ENCODE assay signal across 19 cellular contexts in the genomic region with DNA sequence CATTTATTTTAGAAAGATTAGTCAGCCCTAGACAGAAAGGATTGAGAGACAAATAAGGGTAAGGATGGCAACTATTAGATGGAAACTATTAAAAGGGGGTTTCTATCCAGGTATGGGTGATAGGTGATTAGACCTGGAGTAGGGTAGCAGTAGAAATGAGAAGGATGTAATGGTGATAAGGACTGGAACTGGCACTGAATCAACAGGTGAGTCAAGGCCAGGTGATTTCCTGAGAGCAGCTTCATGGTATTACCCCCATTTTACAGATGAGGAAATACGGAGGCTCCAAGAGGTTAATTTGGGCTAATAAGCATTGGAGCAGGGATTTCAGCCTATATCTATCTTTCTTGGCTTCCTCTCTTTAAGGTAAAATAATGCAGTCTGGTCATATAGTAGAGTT. TPM values are rescaled to one million over a fixed set of nuclear protein-coding genes. Genes with fewer than 3 reads are reported as not detected.
DNase-seq lines count a peak whose midpoint lies in the region; ATAC-seq and TF ChIP-seq lines count a peak whose summit lies in the region.
"Had no signal": no experiment of that assay in that cellular context is flagged by ENCODE, and none has a peak within 500 bp of the region (broad histone marks: within the 10 kb centered on the region; RNA-seq: fewer than 3 reads in every experiment).

No MANE protein-coding gene starts in this region.

- ATAC-seq in gastrocnemius medialis (no peak), HG02840 (IDR thresholded peaks at IDR 0.05; ENCODE audit: low FRiP score, unreplicated experiment) (no peak)
- ATAC-seq in stimulated activated naive CD8-positive, alpha-beta T cell treated with anti-CD3 and anti-CD28 coated beads, Interleukin-15, Interleukin-2, amounts not matched to agents 100 U/mL and 50 U/mL, for 24 hours = no peak
- ATAC-seq: activated CD8-positive, alpha-beta T cell treated with anti-CD3 and anti-CD28 coated beads for 36 hours had no signal

- peaks cover 34% of the 10 kb centered on the region for H3K4me1 Mint-ChIP-seq in Caco-2 (ENCODE audit: low read depth, unreplicated experiment)

- no TSS peak for BruUV-seq in Caco-2 (replicated peaks; lab: Mats Ljungman, UMichigan)

- DNase-seq in Caco-2 = no peak
- DNase-seq in HT-29 (ENCODE audit: low spot score) = peak; percentile 38
- DNase-seq in epithelial cell of esophagus (ENCODE audit: low read depth) = peak; percentile 70
- DNase-seq in gastrocnemius medialis = no peak
- no peak for DNase-seq in stimulated activated naive CD8-positive, alpha-beta T cell treated with anti-CD3 and anti-CD28 coated beads, Interleukin-15, Interleukin-2, amounts not matched to agents 100 U/mL and 50 U/mL, for 24 hours
- no peak for DNase-seq in NCI-H524 treated with DMSO at 0.1 percent for 48 hours (lab: John Stamatoyannopoulos, UW)
- DNase-seq: activated CD8-positive, alpha-beta T cell treated with anti-CD3 and anti-CD28 coated beads for 36 hours; activated naive CD4-positive, alpha-beta T cell; CD4-positive, alpha-beta T cell; central memory CD4-positive, alpha-beta T cell; KG1; NCI-H1694; NCI-H774; SHP77; sigmoid colon; stimulated activated CD8-positive, alpha-beta memory T cell treated with anti-CD3 and anti-CD28 coated beads, Interleukin-4, amount 100 ng/mL, for 48 hours had no signal

- H3K36me3 Mint-ChIP-seq in Caco-2 (ENCODE audit: insufficient read depth, unreplicated experiment) = peaks cover 46% of the 10 kb centered on the region

- H3K4me3 Mint-ChIP-seq in Caco-2 (ENCODE audit: unreplicated experiment) = no peak overlapping the region
- H3K4me3 Mint-ChIP-seq: activated CD8-positive, alpha-beta T cell treated with anti-CD3 and anti-CD28 coated beads for 36 hours; CD4-positive, alpha-beta T cell; neural crest cell had no signal

- H3K9me3 Mint-ChIP-seq in Caco-2 (ENCODE audit: unreplicated experiment) = no peaks in the 10 kb centered on the region
- H3K9me3 Mint-ChIP-seq: activated CD8-positive, alpha-beta T cell treated with anti-CD3 and anti-CD28 coated beads for 36 hours; CD4-positive, alpha-beta T cell; neural crest cell had no signal

- no peaks in the 10 kb centered on the region for H3K27me3 ChIP-seq in Caco-2 (replicated peaks; ENCODE audit: control insufficient read depth, insufficient read depth, low read length)
- H3K27me3 ChIP-seq in gastrocnemius medialis = no peaks in the 10 kb centered on the region
- H3K27me3 ChIP-seq: sigmoid colon had no signal

- H3K4me3 ChIP-seq in Caco-2 (ENCODE audit: low read depth, low read length) (no peak overlapping the region), epithelial cell of esophagus (ENCODE audit: low read length) (no peak overlapping the region), gastrocnemius medialis (no peak overlapping the region)
- H3K4me3 ChIP-seq: HAP-1, sigmoid colon had no signal

- peak overlapping the region in 3 of 4 donors; percentile 94 to 99 (median 98) for H3K27ac ChIP-seq in gastrocnemius medialis
- H3K27ac ChIP-seq: sigmoid colon had no signal

- H3K4me1 ChIP-seq in Caco-2 (peaks cover 26% of the 10 kb centered on the region), gastrocnemius medialis (peaks cover 86 to 97% of the 10 kb centered on the region in 2 donors)

- H3K36me3 ChIP-seq in Caco-2 (ENCODE audit: control insufficient read depth, insufficient read depth, low read length) (peaks cover 3% of the 10 kb centered on the region; the same call in 1 of the 2 replicates), gastrocnemius medialis (no peaks in the 10 kb centered on the region)
- H3K36me3 ChIP-seq: HAP-1 had no signal

- CTCF ChIA-PET in Caco-2 (lab: Charles Lee) = no interaction called here

- POLR2A ChIA-PET in Caco-2 (lab: Charles Lee) = no interaction called here

- H3K27ac Mint-ChIP-seq in Caco-2 (ENCODE audit: unreplicated experiment) = peak overlapping the region; percentile 24
- H3K27ac Mint-ChIP-seq: activated CD8-positive, alpha-beta T cell treated with anti-CD3 and anti-CD28 coated beads for 36 hours had no signal

- in situ Hi-C loops in gastrocnemius medialis (cut with MboI; ENCODE audit: low sequenced_read_pairs in 4 of 4) = loop anchor here in 2 of 4 donors (25.0 kb wide), 2 partner anchors 856 to 881 kb away; no protein-coding TSS in a partner anchor

- H3K27me3 Mint-ChIP-seq in Caco-2 (ENCODE audit: insufficient read depth, unreplicated experiment) = no peaks in the 10 kb centered on the region
- H3K27me3 Mint-ChIP-seq: activated CD8-positive, alpha-beta T cell treated with anti-CD3 and anti-CD28 coated beads for 36 hours; CD4-positive, alpha-beta T cell had no signal

- intact Hi-C loops in Caco-2 (cut with micrococcal nuclease; ENCODE audit: unreplicated experiment) = no loop called here
- intact Hi-C loops in gastrocnemius medialis (cut with DNase I; ENCODE audit: low total_unique reads) = no loop called here

- TF ChIP-seq POLR2A in gastrocnemius medialis (IDR thresholded peaks at IDR 0.05) = no peak

- TF ChIP-seq CTCF in Caco-2 (IDR thresholded peaks at IDR 0.05; ENCODE audit: insufficient read depth in 1 of 2, low read depth in 1 of 2, low read length in 1 of 2, severe bottlenecking in 1 of 2, unreplicated experiment in 1 of 2) (no peak), epithelial cell of esophagus (IDR thresholded peaks at IDR 0.05; ENCODE audit: insufficient read depth, low read depth, low read length, missing control alignments) (no peak), gastrocnemius medialis (IDR thresholded peaks at IDR 0.05 in 4 of 5, conservative IDR thresholded peaks at IDR 0.05 in 1 of 5) (no peak)

- H3K9me3 ChIP-seq in Caco-2 = no peaks in the 10 kb centered on the region
- no peaks in the 10 kb centered on the region for H3K9me3 ChIP-seq in gastrocnemius medialis
- H3K9me3 ChIP-seq: HAP-1, sigmoid colon had no signal

RNA-seq across cellular contexts. Expression of a gene that starts 55.7 kb away (rescaled TPM):
- total RNA-seq in Caco-2 (2022) = 418 and 426 TPM in 2 replicates
- 35.6 and 37.2 TPM in 2 replicates for total RNA-seq in HT-29 (2014; rRNA removed; shearing (Covaris generic))
- total RNA-seq in gastrocnemius medialis = 100 to 1,000 TPM; 321 to 971 (median 445) TPM

Comparison
In these comparisons a context has a peak if more than half of its experiments do, and no peak if none do; other contexts are left out.
1. DNase-seq: peak in HT-29 (single experiment) and epithelial cell of esophagus (single experiment); none in Caco-2 (0 of 2), gastrocnemius medialis (0 of 2), stimulated activated naive CD8-positive, alpha-beta T cell treated with anti-CD3 and anti-CD28 coated beads, Interleukin-15, Interleukin-2, amounts not matched to agents 100 U/mL and 50 U/mL, for 24 hours (single experiment) and NCI-H524 treated with DMSO at 0.1 percent for 48 hours (single experiment).